9 cellular contexts compared by ENCODE assay signal in genomic region chr2:163736433-163737168, GRCh38. TPM values are rescaled to one million over a fixed set of nuclear protein-coding genes. Genes with fewer than 3 reads are reported as not detected.
DNase-seq lines count a peak whose midpoint lies in the region; ATAC-seq and TF ChIP-seq lines count a peak whose summit lies in the region.
"Had no signal": no experiment of that assay in that cellular context is flagged by ENCODE, and none has a peak within 500 bp of the region (broad histone marks: within the 10 kb centered on the region; RNA-seq: fewer than 3 reads in every experiment).

No MANE protein-coding gene starts in this region.

- peak overlapping the region; percentile 84 to 86 (median 86) for H3K4me3 Mint-ChIP-seq in nephron
- H3K4me3 Mint-ChIP-seq in CD4-positive, alpha-beta memory T cell, result no peak overlapping the region

- DNase-seq in H4 (ENCODE audit: low spot score) (peak; percentile 34), RWPE1 (ENCODE audit: low spot score) (peak; percentile 48), fibroblast of the aortic adventitia (ENCODE audit: low read depth) (peak; percentile 33), DMS79 (lab: John Stamatoyannopoulos, UW) (no peak), GM19238 (ENCODE audit: insufficient read length, low spot score) (no peak)
- DNase-seq in CD4-positive, alpha-beta memory T cell, result no peak

- no peaks in the 10 kb centered on the region for H3K27me3 ChIP-seq in CD4-positive, alpha-beta memory T cell (ENCODE audit: insufficient read depth, low read length)

- intact Hi-C loops in CD4-positive, alpha-beta memory T cell (cut with micrococcal nuclease), result no loop called here

- POLR2A ChIA-PET in RWPE1 (lab: Yijun Ruan, JAX; ENCODE audit: low non-redundant PET), result interaction anchor here (0.6 to 1.0 kb wide), 2 partner anchors 142 to 177 kb away, joined by 3 to 4 read pairs; no protein-coding TSS in a partner anchor
- POLR2A ChIA-PET in CD4-positive, alpha-beta memory T cell (lab: Charles Lee; ENCODE audit: partially characterized antibody), result no interaction called here

- peak overlapping the region; percentile 86 to 92 (median 88) for H3K27ac Mint-ChIP-seq in nephron
- no peak overlapping the region for H3K27ac Mint-ChIP-seq in CD4-positive, alpha-beta memory T cell

- H3K4me3 ChIP-seq in fibroblast of the aortic adventitia (ENCODE audit: low read depth, low read length), result peak overlapping the region; percentile 91
- no peak overlapping the region for H3K4me3 ChIP-seq in CD4-positive, alpha-beta memory T cell (ENCODE audit: low read length in 2 of 2)
- H3K4me3 ChIP-seq: K562 had no signal

- no peaks in the 10 kb centered on the region for H3K9me3 Mint-ChIP-seq in nephron
- peaks cover 0 to 14% (median 4%) of the 10 kb centered on the region in 8 donors for H3K9me3 Mint-ChIP-seq in CD4-positive, alpha-beta memory T cell

- CTCF ChIA-PET in RWPE1 (lab: Yijun Ruan, JAX), result interaction anchor here (0.5 kb wide), 1 partner anchor 94 kb away, joined by 4 read pairs; no protein-coding TSS in a partner anchor
- CTCF ChIA-PET in CD4-positive, alpha-beta memory T cell (lab: Charles Lee; ENCODE audit: partially characterized antibody), result no interaction called here

- H3K36me3 ChIP-seq in CD4-positive, alpha-beta memory T cell (ENCODE audit: insufficient read depth, low read length), result no peaks in the 10 kb centered on the region

- no peaks in the 10 kb centered on the region for H3K9me3 ChIP-seq in CD4-positive, alpha-beta memory T cell (ENCODE audit: control insufficient read depth in 1 of 2, low read length in 2 of 2)

- no peaks in the 10 kb centered on the region for H3K36me3 Mint-ChIP-seq in nephron (ENCODE audit: low read depth)
- no peaks in the 10 kb centered on the region for H3K36me3 Mint-ChIP-seq in CD4-positive, alpha-beta memory T cell

- H3K4me1 Mint-ChIP-seq in nephron, result peaks cover 20% of the 10 kb centered on the region
- peaks cover 0 to 6% (median 4%) of the 10 kb centered on the region in 4 donors for H3K4me1 Mint-ChIP-seq in CD4-positive, alpha-beta memory T cell

- H3K27ac ChIP-seq in RWPE1, result peak overlapping the region; percentile 88
- no peak overlapping the region for H3K27ac ChIP-seq in CD4-positive, alpha-beta memory T cell (ENCODE audit: low read depth, low read length)

- peaks cover 31% of the 10 kb centered on the region for H3K27me3 Mint-ChIP-seq in nephron (ENCODE audit: low read depth)
- H3K27me3 Mint-ChIP-seq in CD4-positive, alpha-beta memory T cell, result peaks cover 14 to 16% of the 10 kb centered on the region in 2 donors

- no peak for TF ChIP-seq POLR2A in GM18505 (IDR thresholded peaks at IDR 0.05; ENCODE audit: borderline replicate concordance, extremely low read depth, insufficient read depth, insufficient read length)

- no peak for TF ChIP-seq CTCF in RWPE1 (conservative IDR thresholded peaks at IDR 0.05; ENCODE audit: low read depth)
- TF ChIP-seq CTCF in fibroblast of the aortic adventitia (IDR thresholded peaks at IDR 0.05; ENCODE audit: insufficient read depth, low read length), result peak; percentile 44
- TF ChIP-seq CTCF in nephron (IDR thresholded peaks at IDR 0.05; ENCODE audit: unreplicated experiment in 3 of 3), result peak in 2 of 3 experiments; percentile 16 to 17

- no peaks in the 10 kb centered on the region for H3K4me1 ChIP-seq in CD4-positive, alpha-beta memory T cell (ENCODE audit: insufficient read depth, low read length)

- no peak for ATAC-seq in GM18505 (IDR thresholded peaks at IDR 0.05; ENCODE audit: unreplicated experiment)

RNA-seq across cellular contexts. Expression of gene FIGN, which starts 0.8 kb away (rescaled TPM):
- 2.4 and 2.7 TPM in 2 replicates for total RNA-seq in H4 (2014; rRNA removed; shearing (Covaris generic))
- 2.5 and 4.1 TPM in 2 replicates for total RNA-seq in fibroblast of the aortic adventitia (ENCODE audit: low replicate concordance)
- total RNA-seq in CD4-positive, alpha-beta memory T cell, result not detected
- polyA plus RNA-seq in CD4-positive, alpha-beta memory T cell, result not detected
- polyA plus RNA-seq: K562 had no signal

Comparison
In these comparisons a context has a peak if more than half of its experiments do, and no peak if none do; other contexts are left out.
1. DNase-seq: peak in H4 (single experiment), RWPE1 (single experiment) and fibroblast of the aortic adventitia (single experiment); none in DMS79 (single experiment), GM19238 (single experiment) and CD4-positive, alpha-beta memory T cell (0 of 5).
2. H3K27ac Mint-ChIP-seq: peak in nephron (3 of 3); none in CD4-positive, alpha-beta memory T cell (0 of 7).
3. H3K4me3 Mint-ChIP-seq: peak in nephron (3 of 3); none in CD4-positive, alpha-beta memory T cell (0 of 8).